8 cellular contexts compared by ENCODE assay signal in the genomic region with DNA sequence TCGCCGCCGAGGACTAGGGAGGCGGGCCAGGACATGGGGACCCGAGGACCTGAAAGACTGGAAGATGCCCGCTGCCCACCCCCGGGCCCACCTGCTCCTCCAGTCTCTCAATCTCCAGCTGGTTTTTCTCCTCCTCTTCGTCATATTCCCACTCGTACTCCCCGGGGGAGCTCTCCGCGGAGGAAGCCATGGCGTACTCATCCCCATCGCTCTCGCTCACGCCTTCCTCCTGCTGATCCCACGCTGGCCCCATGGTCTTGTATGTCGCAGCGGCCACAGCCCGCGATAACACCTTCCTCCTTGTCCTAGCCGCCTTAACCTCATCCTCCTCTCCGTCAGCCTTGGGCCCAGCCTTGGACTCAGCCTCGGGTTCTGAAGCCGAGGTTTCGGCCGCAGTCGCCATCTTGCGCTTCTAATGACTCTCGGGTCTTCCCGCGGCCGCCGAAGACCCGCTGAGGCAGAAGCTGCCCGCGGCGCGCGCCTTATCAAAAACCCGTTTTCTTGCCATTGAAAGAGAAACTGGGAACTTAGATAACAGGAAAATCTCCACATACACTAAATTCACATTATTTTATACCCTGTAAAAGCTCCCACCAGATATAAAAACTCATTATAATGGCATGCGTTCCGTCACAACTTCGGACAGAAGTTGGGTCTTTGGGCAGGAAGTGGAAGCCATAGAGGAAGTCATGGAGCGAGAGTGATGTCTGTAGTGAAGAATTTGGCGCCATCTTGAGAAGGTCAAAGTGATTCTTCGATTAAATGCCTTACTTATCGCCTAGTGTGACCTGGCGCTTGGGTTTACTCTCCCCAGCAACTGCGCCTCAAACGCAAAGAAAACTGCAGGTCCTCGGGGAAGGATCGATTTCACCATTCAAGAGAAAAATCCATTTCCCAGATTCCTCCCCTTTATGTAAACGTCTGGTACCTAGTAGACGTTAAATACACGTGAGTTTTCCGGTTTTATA. TPM values are rescaled to one million over a fixed set of nuclear protein-coding genes. Genes with fewer than 3 reads are reported as not detected.
DNase-seq lines count a peak whose midpoint lies in the region; ATAC-seq, FAIRE-seq and TF ChIP-seq lines count a peak whose summit lies in the region.

A gene with protein sequence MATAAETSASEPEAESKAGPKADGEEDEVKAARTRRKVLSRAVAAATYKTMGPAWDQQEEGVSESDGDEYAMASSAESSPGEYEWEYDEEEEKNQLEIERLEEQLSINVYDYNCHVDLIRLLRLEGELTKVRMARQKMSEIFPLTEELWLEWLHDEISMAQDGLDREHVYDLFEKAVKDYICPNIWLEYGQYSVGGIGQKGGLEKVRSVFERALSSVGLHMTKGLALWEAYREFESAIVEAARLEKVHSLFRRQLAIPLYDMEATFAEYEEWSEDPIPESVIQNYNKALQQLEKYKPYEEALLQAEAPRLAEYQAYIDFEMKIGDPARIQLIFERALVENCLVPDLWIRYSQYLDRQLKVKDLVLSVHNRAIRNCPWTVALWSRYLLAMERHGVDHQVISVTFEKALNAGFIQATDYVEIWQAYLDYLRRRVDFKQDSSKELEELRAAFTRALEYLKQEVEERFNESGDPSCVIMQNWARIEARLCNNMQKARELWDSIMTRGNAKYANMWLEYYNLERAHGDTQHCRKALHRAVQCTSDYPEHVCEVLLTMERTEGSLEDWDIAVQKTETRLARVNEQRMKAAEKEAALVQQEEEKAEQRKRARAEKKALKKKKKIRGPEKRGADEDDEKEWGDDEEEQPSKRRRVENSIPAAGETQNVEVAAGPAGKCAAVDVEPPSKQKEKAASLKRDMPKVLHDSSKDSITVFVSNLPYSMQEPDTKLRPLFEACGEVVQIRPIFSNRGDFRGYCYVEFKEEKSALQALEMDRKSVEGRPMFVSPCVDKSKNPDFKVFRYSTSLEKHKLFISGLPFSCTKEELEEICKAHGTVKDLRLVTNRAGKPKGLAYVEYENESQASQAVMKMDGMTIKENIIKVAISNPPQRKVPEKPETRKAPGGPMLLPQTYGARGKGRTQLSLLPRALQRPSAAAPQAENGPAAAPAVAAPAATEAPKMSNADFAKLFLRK (minus strand): TSS at position 422 of the 968 bp plus-strand sequence. CDS start 19 bp downstream, at position 403.

- H3K27ac ChIP-seq in left ventricle myocardium inferior (replicated peaks) (peak within 1 kb of the TSS; percentile 90), upper lobe of left lung (peak within 1 kb of the TSS; percentile 87 to 95 (median 94))

- ATAC-seq in HG02840 (IDR thresholded peaks at IDR 0.05; ENCODE audit: low FRiP score, unreplicated experiment) (peak; percentile 36), upper lobe of left lung (ENCODE audit: low FRiP score in 2 of 2) (peak; percentile 86 to 89)

- no peaks in the 10 kb centered on the region for H3K27me3 Mint-ChIP-seq in T-helper 1 cell treated with Interleukin-12 subunit alpha and Interleukin-12 subunit beta and Interleukin-4 antibody, amounts not matched to agents 30 μg/mL and 1 μg/mL, for 36 hours (ENCODE audit: low read depth)

- no peaks in the 10 kb centered on the region for H3K9me3 Mint-ChIP-seq in T-helper 1 cell treated with Interleukin-12 subunit alpha and Interleukin-12 subunit beta and Interleukin-4 antibody, amounts not matched to agents 30 μg/mL and 1 μg/mL, for 36 hours

- H3K4me3 Mint-ChIP-seq in T-helper 1 cell treated with Interleukin-12 subunit alpha and Interleukin-12 subunit beta and Interleukin-4 antibody, amounts not matched to agents 30 μg/mL and 1 μg/mL, for 36 hours, result peak within 1 kb of the TSS; percentile 100

- no peaks in the 10 kb centered on the region for H3K9me3 ChIP-seq in left ventricle myocardium inferior (replicated peaks)
- H3K9me3 ChIP-seq in upper lobe of left lung, result no peaks in the 10 kb centered on the region

- peak; percentile 92 for FAIRE-seq in GM12892 (lab: Jason Lieb, UNC)

- TF ChIP-seq POLR2A in GM12892 (IDR thresholded peaks at IDR 0.05; ENCODE audit: low read depth, low read length) (peak; percentile 93), upper lobe of left lung (IDR thresholded peaks at IDR 0.05) (peak in 3 of 4 donors; percentile 24 to 64 (median 42))

- peak; percentile 74 for DNase-seq in GM12892 (ENCODE audit: insufficient read length)
- peak; percentile 92 for DNase-seq in NCI-H146 treated with DMSO at 0.1 percent for 48 hours (lab: John Stamatoyannopoulos, UW; ENCODE audit: unreplicated experiment)
- DNase-seq in amniotic stem cell (lab: John Stamatoyannopoulos, UW), result peak; percentile 71
- DNase-seq in left ventricle myocardium inferior, result peak; percentile 82
- DNase-seq in posterior vena cava (ENCODE audit: low spot score), result peak; percentile 94
- peak; percentile 76 to 92 for DNase-seq in upper lobe of left lung

- intact Hi-C loops in left ventricle myocardium inferior (cut with micrococcal nuclease) (no loop called here), posterior vena cava (cut with DNase I) (loop anchor here (5.0 to 10.0 kb wide), 3 partner anchors 174 to 534 kb away; a partner anchor contains a TSS)

- H3K36me3 Mint-ChIP-seq in T-helper 1 cell treated with Interleukin-12 subunit alpha and Interleukin-12 subunit beta and Interleukin-4 antibody, amounts not matched to agents 30 μg/mL and 1 μg/mL, for 36 hours (ENCODE audit: low read depth), result peaks cover 21% of the 10 kb centered on the region

- peak within 1 kb of the TSS; percentile 89 for H3K4me3 ChIP-seq in left ventricle myocardium inferior
- peak within 1 kb of the TSS; percentile 79 to 95 (median 84) for H3K4me3 ChIP-seq in upper lobe of left lung

- peaks cover 36% of the 10 kb centered on the region for H3K4me1 Mint-ChIP-seq in T-helper 1 cell treated with Interleukin-12 subunit alpha and Interleukin-12 subunit beta and Interleukin-4 antibody, amounts not matched to agents 30 μg/mL and 1 μg/mL, for 36 hours (ENCODE audit: low read depth)

- H3K27ac Mint-ChIP-seq in T-helper 1 cell treated with Interleukin-12 subunit alpha and Interleukin-12 subunit beta and Interleukin-4 antibody, amounts not matched to agents 30 μg/mL and 1 μg/mL, for 36 hours, result peak within 1 kb of the TSS; percentile 99

- 0% methylated on average over 42 to 56 of the region's 57 CpGs for WGBS in upper lobe of left lung, 2 donors

- TF ChIP-seq CTCF in left ventricle myocardium inferior (IDR thresholded peaks at IDR 0.05; ENCODE audit: borderline replicate concordance), result no peak
- no peak for TF ChIP-seq CTCF in upper lobe of left lung (IDR thresholded peaks at IDR 0.05)

- peaks cover 93% of the 10 kb centered on the region for H3K4me1 ChIP-seq in left ventricle myocardium inferior
- H3K4me1 ChIP-seq in upper lobe of left lung, result peaks cover 45 to 70% (median 49%) of the 10 kb centered on the region in 4 donors

- peak in 1 of 4 donors; percentile 22 for TF ChIP-seq EP300 in upper lobe of left lung (IDR thresholded peaks at IDR 0.05)

- H3K27me3 ChIP-seq in left ventricle myocardium inferior (ENCODE audit: low read depth) (no peaks in the 10 kb centered on the region), upper lobe of left lung (no peaks in the 10 kb centered on the region)

- H3K36me3 ChIP-seq in left ventricle myocardium inferior, result peaks cover 24% of the 10 kb centered on the region
- peaks cover 7 to 33% (median 17%) of the 10 kb centered on the region in 4 donors for H3K36me3 ChIP-seq in upper lobe of left lung

RNA-seq across cellular contexts. Expression of the gene that starts here (rescaled TPM):
- polyA plus RNA-seq in GM12892 (2012; ENCODE audit: missing spikeins), result 36.3 TPM
- 24.9 TPM for total RNA-seq in left ventricle myocardium inferior
- total RNA-seq in posterior vena cava, result 10 to 100 TPM; 27.4 to 28.9 TPM
- 100 to 1,000 TPM in 1 of 6 donors, 10 to 100 TPM in 5; 36.9 to 235 (median 63.9) TPM for total RNA-seq in upper lobe of left lung

Comparison
In these comparisons a context has a peak if more than half of its experiments do, and no peak if none do; other contexts are left out.
1. Peak in every context shown above with its lines: DNase-seq, ATAC-seq, H3K4me3 ChIP-seq and H3K27ac ChIP-seq.